ENCODE assay signal across 2 cellular contexts in the genomic region with DNA sequence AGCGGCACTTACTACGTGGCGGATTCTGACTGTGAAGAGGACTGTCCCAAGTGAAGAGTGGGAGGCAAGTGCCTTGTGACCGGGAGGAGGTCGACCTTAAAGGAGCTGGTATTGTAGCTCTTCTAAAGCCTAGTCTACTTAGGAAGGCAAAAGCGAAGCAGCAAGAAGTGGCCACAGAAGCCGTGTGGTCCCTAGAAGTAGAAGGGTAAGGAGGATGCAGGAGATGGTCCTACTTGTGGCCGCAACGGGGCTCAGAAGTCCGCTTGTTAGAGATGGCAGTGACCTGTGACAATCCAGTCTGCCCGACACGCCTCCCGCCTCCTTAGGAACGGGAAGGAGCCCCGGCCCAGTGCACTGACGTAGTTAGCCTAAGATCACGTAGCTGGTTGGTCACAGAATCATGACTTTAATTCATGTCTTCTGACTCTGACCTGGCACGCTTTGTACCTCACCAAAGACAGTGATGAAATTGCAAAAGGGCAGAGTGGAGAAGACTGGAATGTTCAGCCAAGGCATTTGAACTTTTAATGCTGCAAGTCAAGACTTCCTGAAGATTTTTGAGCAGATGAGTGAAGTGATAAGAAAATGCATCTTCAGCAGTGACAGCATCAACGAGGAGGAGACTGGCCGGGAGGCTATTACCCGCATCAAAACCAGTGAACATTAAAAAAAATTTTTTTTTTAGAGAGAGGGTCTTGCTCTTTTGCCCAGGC.
TF ChIP-seq lines count a peak whose summit lies in the region.

No MANE protein-coding gene starts in this region.

TF ChIP-seq in HCT116, 20 proteins besides CTCF, POLR2A, EP300 and RAD21:
- TF ChIP-seq YY1 (IDR thresholded peaks at IDR 0.05; ENCODE audit: extremely low read depth, insufficient replicate concordance, low read depth, low read length) (peak; percentile 48), CEBPB (IDR thresholded peaks at IDR 0.05; ENCODE audit: low read depth) (no peak), POLR2AphosphoS5 (IDR thresholded peaks at IDR 0.05; ENCODE audit: low read depth, low read length) (peak; percentile 90)
- TF ChIP-seq, protein P1, sequence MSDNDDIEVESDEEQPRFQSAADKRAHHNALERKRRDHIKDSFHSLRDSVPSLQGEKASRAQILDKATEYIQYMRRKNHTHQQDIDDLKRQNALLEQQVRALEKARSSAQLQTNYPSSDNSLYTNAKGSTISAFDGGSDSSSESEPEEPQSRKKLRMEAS (IDR thresholded peaks at IDR 0.05): peak; percentile 67
- TF ChIP-seq, protein P2, sequence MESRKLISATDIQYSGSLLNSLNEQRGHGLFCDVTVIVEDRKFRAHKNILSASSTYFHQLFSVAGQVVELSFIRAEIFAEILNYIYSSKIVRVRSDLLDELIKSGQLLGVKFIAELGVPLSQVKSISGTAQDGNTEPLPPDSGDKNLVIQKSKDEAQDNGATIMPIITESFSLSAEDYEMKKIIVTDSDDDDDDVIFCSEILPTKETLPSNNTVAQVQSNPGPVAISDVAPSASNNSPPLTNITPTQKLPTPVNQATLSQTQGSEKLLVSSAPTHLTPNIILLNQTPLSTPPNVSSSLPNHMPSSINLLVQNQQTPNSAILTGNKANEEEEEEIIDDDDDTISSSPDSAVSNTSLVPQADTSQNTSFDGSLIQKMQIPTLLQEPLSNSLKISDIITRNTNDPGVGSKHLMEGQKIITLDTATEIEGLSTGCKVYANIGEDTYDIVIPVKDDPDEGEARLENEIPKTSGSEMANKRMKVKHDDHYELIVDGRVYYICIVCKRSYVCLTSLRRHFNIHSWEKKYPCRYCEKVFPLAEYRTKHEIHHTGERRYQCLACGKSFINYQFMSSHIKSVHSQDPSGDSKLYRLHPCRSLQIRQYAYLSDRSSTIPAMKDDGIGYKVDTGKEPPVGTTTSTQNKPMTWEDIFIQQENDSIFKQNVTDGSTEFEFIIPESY (IDR thresholded peaks at IDR 0.05; ENCODE audit: extremely low read depth, insufficient replicate concordance, low read length): peak; percentile 36

TF ChIP-seq in GM12878, 131 proteins besides CTCF, POLR2A, EP300 and RAD21 (continues in another document):
- TF ChIP-seq, protein P3, sequence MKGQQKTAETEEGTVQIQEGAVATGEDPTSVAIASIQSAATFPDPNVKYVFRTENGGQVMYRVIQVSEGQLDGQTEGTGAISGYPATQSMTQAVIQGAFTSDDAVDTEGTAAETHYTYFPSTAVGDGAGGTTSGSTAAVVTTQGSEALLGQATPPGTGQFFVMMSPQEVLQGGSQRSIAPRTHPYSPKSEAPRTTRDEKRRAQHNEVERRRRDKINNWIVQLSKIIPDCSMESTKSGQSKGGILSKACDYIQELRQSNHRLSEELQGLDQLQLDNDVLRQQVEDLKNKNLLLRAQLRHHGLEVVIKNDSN (IDR thresholded peaks at IDR 0.05; ENCODE audit: borderline replicate concordance, extremely low read length, insufficient read depth, low read depth, low read length): no peak
- TF ChIP-seq RBBP5 (conservative IDR thresholded peaks at IDR 0.05) (no peak), SREBF2 (IDR thresholded peaks at IDR 0.05; ENCODE audit: low read length) (no peak), NRF1 (conservative IDR thresholded peaks at IDR 0.05; ENCODE audit: low read depth, low read length) (no peak), BACH1 (IDR thresholded peaks at IDR 0.05; ENCODE audit: borderline replicate concordance) (peak; percentile 80), YBX1 (IDR thresholded peaks at IDR 0.05) (no peak), TCF12 (IDR thresholded peaks at IDR 0.05; ENCODE audit: low read depth, low read length) (peak; percentile 39; the same call in 1 of the 2 replicates), ZNF217 (IDR thresholded peaks at IDR 0.05) (no peak), CREB1 (IDR thresholded peaks at IDR 0.05; ENCODE audit: low read depth) (peak; percentile 93), EGR1 (IDR thresholded peaks at IDR 0.05; ENCODE audit: borderline replicate concordance in 1 of 2, low read depth in 2 of 2, low read length in 2 of 2) (no peak), CHD4 (IDR thresholded peaks at IDR 0.05) (no peak), RAD51 (IDR thresholded peaks at IDR 0.05) (peak; percentile 81), LARP7 (IDR thresholded peaks at IDR 0.05) (peak; percentile 71; the same call in 1 of the 2 replicates), ZNF384 (IDR thresholded peaks at IDR 0.05; ENCODE audit: borderline replicate concordance, low read depth, low read length) (no peak), CBX3 (IDR thresholded peaks at IDR 0.05; ENCODE audit: borderline replicate concordance, low read depth) (no peak), HDAC2 (IDR thresholded peaks at IDR 0.05) (no peak), JUND (IDR thresholded peaks at IDR 0.05; ENCODE audit: low read depth, low read length) (0 out of 2 replicates have a peak, but pooled peaks have one; percentile 24), ZNF24 (IDR thresholded peaks at IDR 0.05) (no peak), NR2C1 (IDR thresholded peaks at IDR 0.05) (no peak), TBL1XR1 (IDR thresholded peaks at IDR 0.05; ENCODE audit: low read depth, low read length) (no peak), KAT2A (conservative IDR thresholded peaks at IDR 0.05; ENCODE audit: control insufficient read depth, low read depth, low read length) (no peak), PAX5 (IDR thresholded peaks at IDR 0.05; ENCODE audit: borderline replicate concordance, low read depth, low read length) (0 out of 2 replicates have a peak, but pooled peaks have one; percentile 67), SP1 (IDR thresholded peaks at IDR 0.05; ENCODE audit: low read depth, low read length) (no peak), TARDBP (IDR thresholded peaks at IDR 0.05; ENCODE audit: borderline replicate concordance) (no peak)
- TF ChIP-seq, protein P4, sequence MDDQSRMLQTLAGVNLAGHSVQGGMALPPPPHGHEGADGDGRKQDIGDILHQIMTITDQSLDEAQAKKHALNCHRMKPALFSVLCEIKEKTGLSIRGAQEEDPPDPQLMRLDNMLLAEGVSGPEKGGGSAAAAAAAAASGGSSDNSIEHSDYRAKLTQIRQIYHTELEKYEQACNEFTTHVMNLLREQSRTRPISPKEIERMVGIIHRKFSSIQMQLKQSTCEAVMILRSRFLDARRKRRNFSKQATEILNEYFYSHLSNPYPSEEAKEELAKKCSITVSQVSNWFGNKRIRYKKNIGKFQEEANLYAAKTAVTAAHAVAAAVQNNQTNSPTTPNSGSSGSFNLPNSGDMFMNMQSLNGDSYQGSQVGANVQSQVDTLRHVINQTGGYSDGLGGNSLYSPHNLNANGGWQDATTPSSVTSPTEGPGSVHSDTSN (IDR thresholded peaks at IDR 0.05; ENCODE audit: insufficient replicate concordance, low read depth, low read length): no peak
- TF ChIP-seq, protein P2 (IDR thresholded peaks at IDR 0.05): no peak
- TF ChIP-seq, protein P5, sequence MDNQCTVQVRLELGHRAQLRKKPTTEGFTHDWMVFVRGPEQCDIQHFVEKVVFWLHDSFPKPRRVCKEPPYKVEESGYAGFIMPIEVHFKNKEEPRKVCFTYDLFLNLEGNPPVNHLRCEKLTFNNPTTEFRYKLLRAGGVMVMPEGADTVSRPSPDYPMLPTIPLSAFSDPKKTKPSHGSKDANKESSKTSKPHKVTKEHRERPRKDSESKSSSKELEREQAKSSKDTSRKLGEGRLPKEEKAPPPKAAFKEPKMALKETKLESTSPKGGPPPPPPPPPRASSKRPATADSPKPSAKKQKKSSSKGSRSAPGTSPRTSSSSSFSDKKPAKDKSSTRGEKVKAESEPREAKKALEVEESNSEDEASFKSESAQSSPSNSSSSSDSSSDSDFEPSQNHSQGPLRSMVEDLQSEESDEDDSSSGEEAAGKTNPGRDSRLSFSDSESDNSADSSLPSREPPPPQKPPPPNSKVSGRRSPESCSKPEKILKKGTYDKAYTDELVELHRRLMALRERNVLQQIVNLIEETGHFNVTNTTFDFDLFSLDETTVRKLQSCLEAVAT (IDR thresholded peaks at IDR 0.05): peak; percentile 41
- TF ChIP-seq, protein P6, sequence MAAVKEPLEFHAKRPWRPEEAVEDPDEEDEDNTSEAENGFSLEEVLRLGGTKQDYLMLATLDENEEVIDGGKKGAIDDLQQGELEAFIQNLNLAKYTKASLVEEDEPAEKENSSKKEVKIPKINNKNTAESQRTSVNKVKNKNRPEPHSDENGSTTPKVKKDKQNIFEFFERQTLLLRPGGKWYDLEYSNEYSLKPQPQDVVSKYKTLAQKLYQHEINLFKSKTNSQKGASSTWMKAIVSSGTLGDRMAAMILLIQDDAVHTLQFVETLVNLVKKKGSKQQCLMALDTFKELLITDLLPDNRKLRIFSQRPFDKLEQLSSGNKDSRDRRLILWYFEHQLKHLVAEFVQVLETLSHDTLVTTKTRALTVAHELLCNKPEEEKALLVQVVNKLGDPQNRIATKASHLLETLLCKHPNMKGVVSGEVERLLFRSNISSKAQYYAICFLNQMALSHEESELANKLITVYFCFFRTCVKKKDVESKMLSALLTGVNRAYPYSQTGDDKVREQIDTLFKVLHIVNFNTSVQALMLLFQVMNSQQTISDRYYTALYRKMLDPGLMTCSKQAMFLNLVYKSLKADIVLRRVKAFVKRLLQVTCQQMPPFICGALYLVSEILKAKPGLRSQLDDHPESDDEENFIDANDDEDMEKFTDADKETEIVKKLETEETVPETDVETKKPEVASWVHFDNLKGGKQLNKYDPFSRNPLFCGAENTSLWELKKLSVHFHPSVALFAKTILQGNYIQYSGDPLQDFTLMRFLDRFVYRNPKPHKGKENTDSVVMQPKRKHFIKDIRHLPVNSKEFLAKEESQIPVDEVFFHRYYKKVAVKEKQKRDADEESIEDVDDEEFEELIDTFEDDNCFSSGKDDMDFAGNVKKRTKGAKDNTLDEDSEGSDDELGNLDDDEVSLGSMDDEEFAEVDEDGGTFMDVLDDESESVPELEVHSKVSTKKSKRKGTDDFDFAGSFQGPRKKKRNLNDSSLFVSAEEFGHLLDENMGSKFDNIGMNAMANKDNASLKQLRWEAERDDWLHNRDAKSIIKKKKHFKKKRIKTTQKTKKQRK (IDR thresholded peaks at IDR 0.05; ENCODE audit: low read depth, low read length): no peak
- TF ChIP-seq, protein P7, sequence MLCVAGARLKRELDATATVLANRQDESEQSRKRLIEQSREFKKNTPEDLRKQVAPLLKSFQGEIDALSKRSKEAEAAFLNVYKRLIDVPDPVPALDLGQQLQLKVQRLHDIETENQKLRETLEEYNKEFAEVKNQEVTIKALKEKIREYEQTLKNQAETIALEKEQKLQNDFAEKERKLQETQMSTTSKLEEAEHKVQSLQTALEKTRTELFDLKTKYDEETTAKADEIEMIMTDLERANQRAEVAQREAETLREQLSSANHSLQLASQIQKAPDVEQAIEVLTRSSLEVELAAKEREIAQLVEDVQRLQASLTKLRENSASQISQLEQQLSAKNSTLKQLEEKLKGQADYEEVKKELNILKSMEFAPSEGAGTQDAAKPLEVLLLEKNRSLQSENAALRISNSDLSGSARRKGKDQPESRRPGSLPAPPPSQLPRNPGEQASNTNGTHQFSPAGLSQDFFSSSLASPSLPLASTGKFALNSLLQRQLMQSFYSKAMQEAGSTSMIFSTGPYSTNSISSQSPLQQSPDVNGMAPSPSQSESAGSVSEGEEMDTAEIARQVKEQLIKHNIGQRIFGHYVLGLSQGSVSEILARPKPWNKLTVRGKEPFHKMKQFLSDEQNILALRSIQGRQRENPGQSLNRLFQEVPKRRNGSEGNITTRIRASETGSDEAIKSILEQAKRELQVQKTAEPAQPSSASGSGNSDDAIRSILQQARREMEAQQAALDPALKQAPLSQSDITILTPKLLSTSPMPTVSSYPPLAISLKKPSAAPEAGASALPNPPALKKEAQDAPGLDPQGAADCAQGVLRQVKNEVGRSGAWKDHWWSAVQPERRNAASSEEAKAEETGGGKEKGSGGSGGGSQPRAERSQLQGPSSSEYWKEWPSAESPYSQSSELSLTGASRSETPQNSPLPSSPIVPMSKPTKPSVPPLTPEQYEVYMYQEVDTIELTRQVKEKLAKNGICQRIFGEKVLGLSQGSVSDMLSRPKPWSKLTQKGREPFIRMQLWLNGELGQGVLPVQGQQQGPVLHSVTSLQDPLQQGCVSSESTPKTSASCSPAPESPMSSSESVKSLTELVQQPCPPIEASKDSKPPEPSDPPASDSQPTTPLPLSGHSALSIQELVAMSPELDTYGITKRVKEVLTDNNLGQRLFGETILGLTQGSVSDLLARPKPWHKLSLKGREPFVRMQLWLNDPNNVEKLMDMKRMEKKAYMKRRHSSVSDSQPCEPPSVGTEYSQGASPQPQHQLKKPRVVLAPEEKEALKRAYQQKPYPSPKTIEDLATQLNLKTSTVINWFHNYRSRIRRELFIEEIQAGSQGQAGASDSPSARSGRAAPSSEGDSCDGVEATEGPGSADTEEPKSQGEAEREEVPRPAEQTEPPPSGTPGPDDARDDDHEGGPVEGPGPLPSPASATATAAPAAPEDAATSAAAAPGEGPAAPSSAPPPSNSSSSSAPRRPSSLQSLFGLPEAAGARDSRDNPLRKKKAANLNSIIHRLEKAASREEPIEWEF (IDR thresholded peaks at IDR 0.05; ENCODE audit: insufficient replicate concordance, low read depth, low read length): no peak
- TF ChIP-seq, protein P8, sequence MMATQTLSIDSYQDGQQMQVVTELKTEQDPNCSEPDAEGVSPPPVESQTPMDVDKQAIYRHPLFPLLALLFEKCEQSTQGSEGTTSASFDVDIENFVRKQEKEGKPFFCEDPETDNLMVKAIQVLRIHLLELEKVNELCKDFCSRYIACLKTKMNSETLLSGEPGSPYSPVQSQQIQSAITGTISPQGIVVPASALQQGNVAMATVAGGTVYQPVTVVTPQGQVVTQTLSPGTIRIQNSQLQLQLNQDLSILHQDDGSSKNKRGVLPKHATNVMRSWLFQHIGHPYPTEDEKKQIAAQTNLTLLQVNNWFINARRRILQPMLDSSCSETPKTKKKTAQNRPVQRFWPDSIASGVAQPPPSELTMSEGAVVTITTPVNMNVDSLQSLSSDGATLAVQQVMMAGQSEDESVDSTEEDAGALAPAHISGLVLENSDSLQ (IDR thresholded peaks at IDR 0.05): no peak
- TF ChIP-seq, protein P9, sequence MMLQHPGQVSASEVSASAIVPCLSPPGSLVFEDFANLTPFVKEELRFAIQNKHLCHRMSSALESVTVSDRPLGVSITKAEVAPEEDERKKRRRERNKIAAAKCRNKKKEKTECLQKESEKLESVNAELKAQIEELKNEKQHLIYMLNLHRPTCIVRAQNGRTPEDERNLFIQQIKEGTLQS (IDR thresholded peaks at IDR 0.05; ENCODE audit: borderline replicate concordance, extremely low read depth, low read depth, low read length): no peak
